ENCODE assay signal across 23 cellular contexts in the genomic region with DNA sequence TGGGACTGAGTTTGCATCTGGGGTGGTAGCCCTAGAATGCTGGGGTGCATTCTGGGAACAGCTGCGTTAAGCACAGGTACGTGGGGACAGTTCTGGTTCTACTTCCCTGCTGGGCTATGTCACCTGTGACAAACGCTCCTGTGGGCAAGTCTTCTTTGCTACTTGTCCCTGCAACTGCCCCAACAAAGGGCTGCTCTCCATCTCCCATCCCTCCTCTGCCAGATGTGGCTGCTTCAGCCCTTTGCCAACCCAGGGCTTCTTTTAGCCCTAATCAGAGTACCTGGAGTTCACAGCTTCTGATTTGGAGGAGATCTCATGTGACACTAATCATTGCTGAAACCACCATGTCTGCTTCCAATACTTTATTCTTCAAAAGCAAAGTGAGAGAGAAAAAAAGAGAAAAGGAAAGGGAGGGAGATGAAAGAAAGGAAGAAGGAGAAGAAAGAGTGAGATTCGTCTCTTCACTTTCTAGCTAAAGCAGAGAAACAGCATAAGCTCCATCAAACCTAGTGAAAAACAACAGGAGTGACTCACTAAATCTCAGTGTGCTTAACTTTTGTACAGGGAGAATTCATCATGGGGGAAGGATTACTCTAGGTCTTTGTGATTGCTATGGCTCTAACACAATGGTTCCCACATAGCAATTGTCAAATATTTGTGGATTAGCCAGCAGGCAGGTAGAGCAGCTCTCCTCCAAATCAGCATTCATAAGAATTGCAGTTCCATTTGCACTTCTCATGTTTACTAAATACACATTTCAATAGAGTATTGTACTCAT.
A peak's percentile ranks its signal among the peaks of the same experiment; 100 is the strongest.
DNase-seq lines count a peak whose midpoint lies in the region; ATAC-seq and TF ChIP-seq lines count a peak whose summit lies in the region.
"Had no signal": no experiment of that assay in that cellular context is flagged by ENCODE, and none has a peak within 500 bp of the region (broad histone marks: within the 10 kb centered on the region; RNA-seq: fewer than 3 reads in every experiment).

No MANE protein-coding gene starts in this region.

- TF ChIP-seq CTCF in endodermal cell (conservative IDR thresholded peaks at IDR 0.05) (no peak), dorsolateral prefrontal cortex (IDR thresholded peaks at IDR 0.05 in 54 of 56, conservative IDR thresholded peaks at IDR 0.05 in 2 of 56; ENCODE audit: low read depth in 1 of 56, partially characterized antibody in 56 of 56) (no peak)

- peak overlapping the region; percentile 50 for H3K27ac Mint-ChIP-seq in endodermal cell
- H3K27ac Mint-ChIP-seq: activated CD8-positive, alpha-beta T cell treated with anti-CD3 and anti-CD28 coated beads, Interleukin-2, amount 10 ng/mL, durations not matched to agents 7 days and 5 days; activated naive CD4-positive, alpha-beta T cell treated with anti-CD3 and anti-CD28 coated beads for 36 hours; activated T-cell treated with anti-CD3 and anti-CD28 coated beads, Interleukin-2, amount 50 U/mL, for 24 hours had no signal

- H3K9me3 Mint-ChIP-seq in endodermal cell, result peaks cover 14% of the 10 kb centered on the region

- WGBS in endodermal cell (ENCODE audit: insufficient coverage in 1 of 2, insufficient read length in 1 of 2), 2 experiments, result 65 to 71% methylated on average over 3 to 4 of the region's 4 CpGs

- peaks cover 27% of the 10 kb centered on the region for H3K4me1 Mint-ChIP-seq in endodermal cell

- DNase-seq in Daoy (ENCODE audit: low read depth) (peak; percentile 4), LHCN-M2 (ENCODE audit: low read depth) (peak; percentile 19), endodermal cell (peak; percentile 55), iPS-NIHi11 (ENCODE audit: low spot score) (peak; percentile 64), NOMO-1 treated with dmso at 0.1 percent for 144 hours (lab: John Stamatoyannopoulos, UW; ENCODE audit: unreplicated experiment) (no peak), dorsolateral prefrontal cortex (no peak), NOMO-1 treated with DMSO at 0.1 percent for 48 hours (lab: John Stamatoyannopoulos, UW; ENCODE audit: unreplicated experiment) (no peak)
- DNase-seq: activated CD4-positive, CD25-positive, alpha-beta regulatory T cell treated with anti-CD3 and anti-CD28 coated beads, Interleukin-2, amount 50 U/mL, for 72 hours; activated CD8-positive, alpha-beta T cell treated with anti-CD3 and anti-CD28 coated beads, Interleukin-2, amount 10 ng/mL, durations not matched to agents 7 days and 5 days; activated naive CD4-positive, alpha-beta T cell treated with anti-CD3 and anti-CD28 coated beads for 36 hours; activated T-cell treated with anti-CD3 and anti-CD28 coated beads, Interleukin-2, amount 50 U/mL, for 24 hours; cerebellar nuclear complex; effector CD4-positive, alpha-beta T cell; esophagus squamous epithelium; KG1; lower lobe of right lung; NCI-H187 treated with DMSO at 0.1 percent for 48 hours; NCI-H345; nucleus accumbens; stimulated activated CD4-positive, alpha-beta T cell treated with anti-CD3 and anti-CD28 coated beads, Interleukin-12 subunit alpha, Interleukin-12 subunit beta, amount 100 ng/mL, for 4 hours; T1000; upper lobe of right lung had no signal

- H3K27ac ChIP-seq in endodermal cell (ENCODE audit: low read depth, low read length), result no peak overlapping the region
- H3K27ac ChIP-seq in dorsolateral prefrontal cortex, result no peak overlapping the region
- H3K27ac ChIP-seq: esophagus squamous epithelium, lower lobe of right lung, upper lobe of right lung had no signal

- H3K9ac ChIP-seq in endodermal cell (ENCODE audit: extremely low read depth, low read length, poor library complexity, severe bottlenecking), result no peak overlapping the region

- peaks cover 4% of the 10 kb centered on the region for H3K9me3 ChIP-seq in endodermal cell (ENCODE audit: control insufficient read depth, low read length)
- H3K9me3 ChIP-seq: esophagus squamous epithelium, lower lobe of right lung, upper lobe of right lung had no signal

- H3K27me3 ChIP-seq in endodermal cell (ENCODE audit: control insufficient read depth, insufficient read depth, low read length, poor library complexity, severe bottlenecking) (no peaks in the 10 kb centered on the region), dorsolateral prefrontal cortex (no peaks in the 10 kb centered on the region)
- H3K27me3 ChIP-seq: esophagus squamous epithelium, upper lobe of right lung had no signal

- peaks cover 14% of the 10 kb centered on the region for H3K4me1 ChIP-seq in endodermal cell (ENCODE audit: control insufficient read depth, insufficient read depth, low read length)
- H3K4me1 ChIP-seq: lower lobe of right lung, upper lobe of right lung had no signal

- H3K36me3 Mint-ChIP-seq in endodermal cell (ENCODE audit: low read depth), result no peaks in the 10 kb centered on the region

- H3K4me3 ChIP-seq in endodermal cell (ENCODE audit: low read length), result peak overlapping the region; percentile 53
- no peak overlapping the region for H3K4me3 ChIP-seq in dorsolateral prefrontal cortex
- H3K4me3 ChIP-seq: esophagus squamous epithelium, lower lobe of right lung, upper lobe of right lung had no signal

- no peak overlapping the region for H3K4me3 Mint-ChIP-seq in endodermal cell
- H3K4me3 Mint-ChIP-seq: activated CD8-positive, alpha-beta T cell treated with anti-CD3 and anti-CD28 coated beads, Interleukin-2, amount 10 ng/mL, durations not matched to agents 7 days and 5 days; activated naive CD4-positive, alpha-beta T cell treated with anti-CD3 and anti-CD28 coated beads for 36 hours; activated T-cell treated with anti-CD3 and anti-CD28 coated beads, Interleukin-2, amount 50 U/mL, for 24 hours had no signal

- no peak for ATAC-seq in GM18867 (IDR thresholded peaks at IDR 0.05; ENCODE audit: unreplicated experiment)
- ATAC-seq: activated CD8-positive, alpha-beta T cell treated with anti-CD3 and anti-CD28 coated beads, Interleukin-2, amount 10 ng/mL, durations not matched to agents 7 days and 5 days; lower lobe of right lung; upper lobe of right lung had no signal

- intact Hi-C loops in dorsolateral prefrontal cortex (cut with DNase I), result no loop called here

- no peaks in the 10 kb centered on the region for H3K36me3 ChIP-seq in endodermal cell (ENCODE audit: control insufficient read depth, insufficient read depth, low read length)
- H3K36me3 ChIP-seq: esophagus squamous epithelium, lower lobe of right lung, upper lobe of right lung had no signal

- H3K27me3 Mint-ChIP-seq in endodermal cell (ENCODE audit: insufficient read depth), result no peaks in the 10 kb centered on the region
- H3K27me3 Mint-ChIP-seq: activated T-cell treated with anti-CD3 and anti-CD28 coated beads, Interleukin-2, amount 50 U/mL, for 24 hours had no signal

Comparison
In these comparisons a context has a peak if more than half of its experiments do, and no peak if none do; other contexts are left out.
1. DNase-seq: peak in Daoy (single experiment), LHCN-M2 (single experiment), endodermal cell (single experiment) and iPS-NIHi11 (single experiment); none in NOMO-1 treated with dmso at 0.1 percent for 144 hours (single experiment), dorsolateral prefrontal cortex (0 of 10) and NOMO-1 treated with DMSO at 0.1 percent for 48 hours (single experiment).